Comparison of ENCODE assay signal across 19 cellular contexts in genomic region chr2:234764378-234764777, GRCh38.
"Had no signal": no experiment of that assay in that cellular context is flagged by ENCODE, and none has a peak within 500 bp of the region (broad histone marks: within the 10 kb centered on the region; RNA-seq: fewer than 3 reads in every experiment).

No MANE protein-coding gene starts in this region.

- H3K36me3 ChIP-seq: MG63 had no signal

- H3K27me3 ChIP-seq: MG63 had no signal

- H3K4me3 ChIP-seq: MG63 had no signal

- DNase-seq: activated CD4-positive, alpha-beta T cell treated with anti-CD3 and anti-CD28 coated beads, Interleukin-2, amount 10 ng/mL, durations not matched to agents 24 days and 14 days; activated CD4-positive, alpha-beta T cell treated with anti-CD3 and anti-CD28 coated beads, Interleukin-2, amount 50 U/mL, for 48 hours; activated CD4-positive, CD25-positive, alpha-beta regulatory T cell treated with anti-CD3 and anti-CD28 coated beads, Interleukin-2, amount 50 U/mL, for 72 hours; activated CD8-positive, alpha-beta memory T cell treated with anti-CD3 and anti-CD28 coated beads, Interleukin-2, amount 10 ng/mL, durations not matched to agents 7 days and 5 days; activated effector memory CD4-positive, alpha-beta T cell treated with Interleukin-2 at 50 U/mL for 16 hours; activated naive CD4-positive, alpha-beta T cell; activated naive CD8-positive, alpha-beta T cell treated with anti-CD3 and anti-CD28 coated beads, Interleukin-2, amount 50 U/mL, for 24 hours; activated T-cell treated with anti-CD3 and anti-CD28 coated beads, Interleukin-2, amount 50 U/mL, for 24 hours; amygdala; MG63; MV-4-11; NCI-H1105; NCI-H1436 treated with DMSO at 0.1 percent for 48 hours; NCI-H187; NCI-H2081 treated with DMSO at 0.1 percent for 48 hours; NCI-H446 treated with DMSO at 0.1 percent for 48 hours; NCI-H524 treated with DMSO at 0.1 percent for 48 hours; NCI-H82; SHP77 treated with DMSO at 0.1 percent for 48 hours had no signal
